In the genomic region with DNA sequence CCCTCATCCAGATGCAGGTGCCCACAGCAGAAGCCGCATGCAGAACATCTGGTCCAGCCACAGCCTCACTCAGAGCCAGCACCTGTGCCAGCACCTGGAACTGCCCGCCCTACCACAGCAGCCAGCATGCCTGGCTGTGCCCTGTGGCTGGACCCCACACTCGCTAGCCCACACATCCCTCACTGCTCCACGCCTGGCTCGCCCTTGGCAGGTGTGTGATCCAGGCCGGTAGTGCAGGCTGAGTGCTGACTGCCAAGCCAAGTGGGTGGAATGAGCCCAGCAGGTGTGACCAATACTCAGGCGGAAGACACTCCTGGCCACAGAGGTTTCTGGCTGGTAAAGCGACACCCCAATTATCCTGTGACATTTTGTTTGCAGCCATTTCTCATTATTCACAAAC, we compare ENCODE assay signal across 25 cellular contexts.
"Had no signal": no experiment of that assay in that cellular context is flagged by ENCODE, and none has a peak within 500 bp of the region (broad histone marks: within the 10 kb centered on the region; RNA-seq: fewer than 3 reads in every experiment).

No MANE protein-coding gene starts in this region.

- H3K36me3 ChIP-seq: esophagus squamous epithelium, lower lobe of right lung, neutrophil, pancreas, right lobe of liver, thoracic aorta, tibial nerve, upper lobe of right lung, uterus had no signal

- H3K4me3 Mint-ChIP-seq: effector memory CD8-positive, alpha-beta T cell; immature natural killer cell; natural killer cell; stimulated activated naive B cell treated with anti-CD40 and anti-IgM and Interleukin-4, amounts not matched to agents 10 μg/mL and 1 μg/mL and 100 μg/mL, for 72 hours; stimulated activated naive CD8-positive, alpha-beta T cell treated with anti-CD3 and anti-CD28 coated beads, Interleukin-15, Interleukin-2, amounts not matched to agents 100 ng/mL and 50 ng/mL, for 24 hours had no signal

- H3K27me3 ChIP-seq: esophagus squamous epithelium, neutrophil, pancreas, right lobe of liver, tibial nerve, upper lobe of right lung, uterus had no signal

- H3K27me3 Mint-ChIP-seq: effector memory CD8-positive, alpha-beta T cell; stimulated activated naive B cell treated with anti-CD40 and anti-IgM and Interleukin-4, amounts not matched to agents 10 μg/mL and 1 μg/mL and 100 μg/mL, for 72 hours; stimulated activated naive CD8-positive, alpha-beta T cell treated with anti-CD3 and anti-CD28 coated beads, Interleukin-15, Interleukin-2, amounts not matched to agents 100 ng/mL and 50 ng/mL, for 24 hours had no signal

- H3K4me2 ChIP-seq: smooth muscle cell had no signal

- DNase-seq: cortex of kidney; effector memory CD8-positive, alpha-beta T cell; erythroblast; esophagus squamous epithelium; foreskin melanocyte; hypothalamus; immature natural killer cell; islet precursor cell; left ventricle myocardium superior; lower lobe of right lung; natural killer cell; right lobe of liver; stimulated activated CD4-positive, alpha-beta T cell treated with anti-CD3 and anti-CD28 coated beads, Interleukin-12 subunit alpha, Interleukin-12 subunit beta, amount 100 ng/mL, for 4 hours; stimulated activated CD4-positive, alpha-beta T cell treated with anti-CD3 and anti-CD28 coated beads, Interleukin-1b, Interleukin-23, amount 100 ng/mL, for 48 hours; stimulated activated CD4-positive, alpha-beta T cell treated with anti-CD3 and anti-CD28 coated beads, Interleukin-4, amount 100 ng/mL, for 1 hour; stimulated activated naive B cell treated with anti-CD40 and anti-IgM and Interleukin-4, amounts not matched to agents 10 μg/mL and 1 μg/mL and 100 μg/mL, for 72 hours; upper lobe of right lung; uterus had no signal

- H3K36me3 Mint-ChIP-seq: immature natural killer cell; natural killer cell; stimulated activated naive B cell treated with anti-CD40 and anti-IgM and Interleukin-4, amounts not matched to agents 10 μg/mL and 1 μg/mL and 100 μg/mL, for 72 hours had no signal

- H3K4me1 ChIP-seq: esophagus squamous epithelium, lower lobe of right lung, pancreas, right lobe of liver, tibial nerve, upper lobe of right lung, uterus had no signal

- H3K27ac ChIP-seq: esophagus squamous epithelium, lower lobe of right lung, neutrophil, pancreas, right lobe of liver, thoracic aorta, tibial nerve, upper lobe of right lung, uterus had no signal

- H3K4me1 Mint-ChIP-seq: immature natural killer cell; natural killer cell; stimulated activated naive B cell treated with anti-CD40 and anti-IgM and Interleukin-4, amounts not matched to agents 10 μg/mL and 1 μg/mL and 100 μg/mL, for 72 hours had no signal

- H3K9me3 Mint-ChIP-seq: stimulated activated naive B cell treated with anti-CD40 and anti-IgM and Interleukin-4, amounts not matched to agents 10 μg/mL and 1 μg/mL and 100 μg/mL, for 72 hours had no signal

- H3K4me3 ChIP-seq: esophagus squamous epithelium, lower lobe of right lung, pancreas, right lobe of liver, smooth muscle cell, thoracic aorta, tibial nerve, upper lobe of right lung, uterus had no signal

- H3K27ac Mint-ChIP-seq: effector memory CD8-positive, alpha-beta T cell; immature natural killer cell; natural killer cell; progenitor cell of endocrine pancreas; stimulated activated naive B cell treated with anti-CD40 and anti-IgM and Interleukin-4, amounts not matched to agents 10 μg/mL and 1 μg/mL and 100 μg/mL, for 72 hours; stimulated activated naive CD8-positive, alpha-beta T cell treated with anti-CD3 and anti-CD28 coated beads, Interleukin-15, Interleukin-2, amounts not matched to agents 100 ng/mL and 50 ng/mL, for 24 hours had no signal

- H3K9me3 ChIP-seq: esophagus squamous epithelium, lower lobe of right lung, neutrophil, pancreas, right lobe of liver, thoracic aorta, tibial nerve, upper lobe of right lung, uterus had no signal
